Comparison of ENCODE assay signal across 26 cellular contexts in the genomic region with DNA sequence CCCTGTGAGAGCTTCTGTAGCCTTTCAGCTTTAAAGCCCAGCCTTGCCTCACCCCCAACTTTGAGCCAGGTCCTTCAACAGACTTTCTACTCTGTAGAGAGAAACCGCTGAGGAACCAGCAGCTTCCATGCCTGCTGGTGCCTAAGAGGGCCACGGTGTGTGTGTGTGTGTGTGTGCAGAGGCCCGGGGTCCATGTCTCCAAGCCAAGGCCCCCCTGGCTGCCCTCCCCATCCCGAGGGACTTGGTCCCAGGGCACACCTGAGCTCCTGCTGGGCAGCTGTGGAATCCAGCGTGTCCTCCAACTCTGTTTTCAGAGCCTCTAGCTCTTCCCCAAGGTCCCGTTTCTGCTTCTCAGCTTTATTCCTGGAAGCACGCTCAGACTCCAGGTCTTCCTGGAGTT. TPM values are rescaled to one million over a fixed set of nuclear protein-coding genes. Genes with fewer than 3 reads are reported as not detected.
A peak's percentile ranks its signal among the peaks of the same experiment; 100 is the strongest.
DNase-seq lines count a peak whose midpoint lies in the region; ATAC-seq and TF ChIP-seq lines count a peak whose summit lies in the region.
"Had no signal": no experiment of that assay in that cellular context is flagged by ENCODE, and none has a peak within 500 bp of the region (broad histone marks: within the 10 kb centered on the region; RNA-seq: fewer than 3 reads in every experiment).

No MANE protein-coding gene starts in this region.

- H3K9me3 Mint-ChIP-seq in activated CD4-positive, alpha-beta memory T cell treated with anti-CD3 and anti-CD28 coated beads for 36 hours = no peaks in the 10 kb centered on the region
- H3K9me3 Mint-ChIP-seq in activated CD4-positive, alpha-beta memory T cell treated with anti-CD3 and anti-CD28 coated beads, Interleukin-2, amount 10 ng/mL, durations not matched to agents 7 days and 5 days = no peaks in the 10 kb centered on the region
- peaks cover 4% of the 10 kb centered on the region; the same call in 1 of the 2 replicates for H3K9me3 Mint-ChIP-seq in HFFc6
- no peaks in the 10 kb centered on the region for H3K9me3 Mint-ChIP-seq in effector memory CD8-positive, alpha-beta T cell
- H3K9me3 Mint-ChIP-seq: activated naive CD8-positive, alpha-beta T cell treated with anti-CD3 and anti-CD28 coated beads, Interleukin-2, amount 50 U/mL, for 24 hours; activated T-cell treated with anti-CD3 and anti-CD28 coated beads, Interleukin-2, amount 50 U/mL, for 72 hours; CD8-positive, alpha-beta T cell had no signal

- TF ChIP-seq CTCF in HFFc6 (IDR thresholded peaks at IDR 0.05) (no peak), neutrophil (IDR thresholded peaks at IDR 0.05) (no peak), smooth muscle cell (IDR thresholded peaks at IDR 0.05; ENCODE audit: borderline replicate concordance, insufficient read depth, poor library complexity, severe bottlenecking) (no peak), prostate gland (IDR thresholded peaks at IDR 0.05) (no peak), dorsolateral prefrontal cortex (IDR thresholded peaks at IDR 0.05 in 54 of 56, conservative IDR thresholded peaks at IDR 0.05 in 2 of 56; ENCODE audit: low read depth in 1 of 56, partially characterized antibody in 56 of 56) (no peak)

- peaks cover 23% of the 10 kb centered on the region for H3K4me1 Mint-ChIP-seq in activated CD4-positive, alpha-beta memory T cell treated with anti-CD3 and anti-CD28 coated beads for 36 hours (ENCODE audit: low read depth)
- peaks cover 46% of the 10 kb centered on the region for H3K4me1 Mint-ChIP-seq in activated CD4-positive, alpha-beta memory T cell treated with anti-CD3 and anti-CD28 coated beads, Interleukin-2, amount 10 ng/mL, durations not matched to agents 7 days and 5 days
- no peaks in the 10 kb centered on the region for H3K4me1 Mint-ChIP-seq in HFFc6 (ENCODE audit: low read depth)
- H3K4me1 Mint-ChIP-seq in effector memory CD8-positive, alpha-beta T cell (ENCODE audit: low read depth in 2 of 2) = peaks cover 16 to 33% of the 10 kb centered on the region in 2 donors
- H3K4me1 Mint-ChIP-seq: neural progenitor cell had no signal

- peaks cover 79% of the 10 kb centered on the region for H3K36me3 Mint-ChIP-seq in activated CD4-positive, alpha-beta memory T cell treated with anti-CD3 and anti-CD28 coated beads for 36 hours
- H3K36me3 Mint-ChIP-seq in activated CD4-positive, alpha-beta memory T cell treated with anti-CD3 and anti-CD28 coated beads, Interleukin-2, amount 10 ng/mL, durations not matched to agents 7 days and 5 days (ENCODE audit: low read depth) = peaks cover 90% of the 10 kb centered on the region
- H3K36me3 Mint-ChIP-seq in HFFc6 (ENCODE audit: low read depth) = peaks cover 40% of the 10 kb centered on the region
- H3K36me3 Mint-ChIP-seq in effector memory CD8-positive, alpha-beta T cell (ENCODE audit: insufficient read depth) = peaks cover 95% of the 10 kb centered on the region

- POLR2A ChIA-PET in activated CD4-positive, alpha-beta memory T cell treated with anti-CD3 and anti-CD28 coated beads for 36 hours (lab: Charles Lee) = no interaction called here
- POLR2A ChIA-PET in activated CD4-positive, alpha-beta memory T cell treated with anti-CD3 and anti-CD28 coated beads, Interleukin-2, amount 10 ng/mL, durations not matched to agents 7 days and 5 days (lab: Charles Lee) = interaction anchor here (1.6 kb wide), 1 partner anchor 27 kb away, joined by 4 read pairs; no protein-coding TSS in a partner anchor

- H4K20me1 ChIP-seq in smooth muscle cell (ENCODE audit: low read depth) = peaks cover 86% of the 10 kb centered on the region

- intact Hi-C loops in activated CD4-positive, alpha-beta memory T cell treated with anti-CD3 and anti-CD28 coated beads for 36 hours (cut with micrococcal nuclease) = no loop called here
- intact Hi-C loops in prostate gland (cut with DNase I) (no loop called here), dorsolateral prefrontal cortex (cut with DNase I) (no loop called here)

- H3K9me3 ChIP-seq in neutrophil (peaks cover 8% of the 10 kb centered on the region), smooth muscle cell (replicated peaks; ENCODE audit: low read depth) (no peaks in the 10 kb centered on the region), prostate gland (no peaks in the 10 kb centered on the region)
- H3K9me3 ChIP-seq: right lobe of liver had no signal

- H3K36me3 ChIP-seq in neutrophil = peaks cover 100% of the 10 kb centered on the region
- H3K36me3 ChIP-seq in smooth muscle cell (ENCODE audit: low read depth) = peaks cover 24% of the 10 kb centered on the region
- peaks cover 71 to 74% of the 10 kb centered on the region in 2 donors for H3K36me3 ChIP-seq in prostate gland
- H3K36me3 ChIP-seq: neural progenitor cell had no signal

- 96% methylated on average over 6 of the region's 7 CpGs for WGBS in smooth muscle cell (ENCODE audit: low lambda C conversion rate)
- 96% methylated on average over 7 of the region's 7 CpGs for WGBS in prostate gland

- H3K79me2 ChIP-seq in smooth muscle cell (ENCODE audit: low read depth) = peaks cover 48% of the 10 kb centered on the region

- no peaks in the 10 kb centered on the region for H3K27me3 ChIP-seq in neutrophil
- no peaks in the 10 kb centered on the region for H3K27me3 ChIP-seq in smooth muscle cell (ENCODE audit: low read depth)
- H3K27me3 ChIP-seq in prostate gland (replicated peaks; ENCODE audit: insufficient read depth) = no peaks in the 10 kb centered on the region
- no peaks in the 10 kb centered on the region for H3K27me3 ChIP-seq in dorsolateral prefrontal cortex
- H3K27me3 ChIP-seq: neural progenitor cell, right lobe of liver had no signal

- H3K4me2 ChIP-seq in smooth muscle cell = no peak overlapping the region
- H3K4me2 ChIP-seq: neural progenitor cell had no signal

- no peak for TF ChIP-seq POLR2A in prostate gland (IDR thresholded peaks at IDR 0.05)

- H3K4me3 ChIP-seq in neutrophil (ENCODE audit: low read depth in 1 of 2, low read length in 1 of 2) (no peak overlapping the region), smooth muscle cell (no peak overlapping the region), prostate gland (no peak overlapping the region), dorsolateral prefrontal cortex (no peak overlapping the region)
- H3K4me3 ChIP-seq: GM12878, neural progenitor cell, right lobe of liver, SK-N-MC had no signal

- H3K4me3 Mint-ChIP-seq in activated CD4-positive, alpha-beta memory T cell treated with anti-CD3 and anti-CD28 coated beads for 36 hours = no peak overlapping the region
- no peak overlapping the region for H3K4me3 Mint-ChIP-seq in activated CD4-positive, alpha-beta memory T cell treated with anti-CD3 and anti-CD28 coated beads, Interleukin-2, amount 10 ng/mL, durations not matched to agents 7 days and 5 days
- peak overlapping the region; percentile 32; the same call in 1 of the 2 replicates for H3K4me3 Mint-ChIP-seq in HFFc6
- H3K4me3 Mint-ChIP-seq in effector memory CD8-positive, alpha-beta T cell = peak overlapping the region in 1 of 2 donors; percentile 46
- H3K4me3 Mint-ChIP-seq: activated naive CD8-positive, alpha-beta T cell treated with anti-CD3 and anti-CD28 coated beads, Interleukin-2, amount 50 U/mL, for 24 hours; activated T-cell treated with anti-CD3 and anti-CD28 coated beads, Interleukin-2, amount 50 U/mL, for 72 hours; CD8-positive, alpha-beta T cell; neural progenitor cell had no signal

- peak overlapping the region; percentile 9 for H3K27ac Mint-ChIP-seq in activated CD4-positive, alpha-beta memory T cell treated with anti-CD3 and anti-CD28 coated beads for 36 hours
- H3K27ac Mint-ChIP-seq in activated CD4-positive, alpha-beta memory T cell treated with anti-CD3 and anti-CD28 coated beads, Interleukin-2, amount 10 ng/mL, durations not matched to agents 7 days and 5 days = no peak overlapping the region
- peak overlapping the region; percentile 38; the same call in 1 of the 2 replicates for H3K27ac Mint-ChIP-seq in HFFc6
- peak overlapping the region; percentile 49 to 95 for H3K27ac Mint-ChIP-seq in effector memory CD8-positive, alpha-beta T cell
- H3K27ac Mint-ChIP-seq: CD8-positive, alpha-beta T cell; neural progenitor cell had no signal

- no peak overlapping the region for H2AFZ ChIP-seq in smooth muscle cell (ENCODE audit: low read depth)
- H2AFZ ChIP-seq: neural progenitor cell had no signal

- H3F3A ChIP-seq in smooth muscle cell (ENCODE audit: low read depth) = peaks cover 64% of the 10 kb centered on the region

- no peak for ATAC-seq in effector memory CD8-positive, alpha-beta T cell (replicated peaks)
- ATAC-seq: activated naive CD8-positive, alpha-beta T cell treated with anti-CD3 and anti-CD28 coated beads, Interleukin-2, amount 50 U/mL, for 24 hours; activated T-cell treated with anti-CD3 and anti-CD28 coated beads, Interleukin-2, amount 50 U/mL, for 72 hours; CD8-positive, alpha-beta T cell; GM12878; HCT116; right lobe of liver had no signal

- H3K9ac ChIP-seq in smooth muscle cell (ENCODE audit: low read depth) = no peak overlapping the region
- H3K9ac ChIP-seq: neural progenitor cell had no signal

- CTCF ChIA-PET in activated CD4-positive, alpha-beta memory T cell treated with anti-CD3 and anti-CD28 coated beads for 36 hours (lab: Charles Lee) = interaction anchor here (0.6 to 2.5 kb wide), 4 partner anchors 9 to 175 kb away, joined by 3 to 16 read pairs (median 6); no protein-coding TSS in a partner anchor
- CTCF ChIA-PET in activated CD4-positive, alpha-beta memory T cell treated with anti-CD3 and anti-CD28 coated beads, Interleukin-2, amount 10 ng/mL, durations not matched to agents 7 days and 5 days (lab: Charles Lee) = no interaction called here

- H3K27ac ChIP-seq in neutrophil (peak overlapping the region; percentile 8), smooth muscle cell (ENCODE audit: low read depth) (no peak overlapping the region), prostate gland (no peak overlapping the region), dorsolateral prefrontal cortex (no peak overlapping the region)
- H3K27ac ChIP-seq: neural progenitor cell, right lobe of liver, SK-N-MC had no signal

- H3K4me1 ChIP-seq in neutrophil (ENCODE audit: control insufficient read depth in 1 of 2, insufficient read depth in 1 of 2, low read depth in 1 of 2, low read length in 1 of 2) (no peaks in the 10 kb centered on the region), smooth muscle cell (ENCODE audit: low read depth) (no peaks in the 10 kb centered on the region), prostate gland (replicated peaks) (no peaks in the 10 kb centered on the region)
- H3K4me1 ChIP-seq: neural progenitor cell had no signal

- DNase-seq in activated CD4-positive, alpha-beta memory T cell treated with anti-CD3 and anti-CD28 coated beads for 36 hours = no peak
- DNase-seq in activated CD4-positive, alpha-beta memory T cell treated with anti-CD3 and anti-CD28 coated beads, Interleukin-2, amount 10 ng/mL, durations not matched to agents 7 days and 5 days = no peak
- DNase-seq in HFFc6 = no peak
- no peak for DNase-seq in effector memory CD8-positive, alpha-beta T cell
- DNase-seq in smooth muscle cell (lab: John Stamatoyannopoulos, UW; ENCODE audit: unreplicated experiment) = no peak
- DNase-seq in prostate gland (ENCODE audit: low spot score) = no peak
- DNase-seq in dorsolateral prefrontal cortex = no peak
- DNase-seq: 8988T; activated CD4-positive, alpha-beta T cell treated with anti-CD3 and anti-CD28 coated beads for 1 hour; activated naive CD8-positive, alpha-beta T cell treated with anti-CD3 and anti-CD28 coated beads, Interleukin-2, amount 50 U/mL, for 24 hours; activated T-cell treated with anti-CD3 and anti-CD28 coated beads, Interleukin-2, amount 50 U/mL, for 72 hours; CD8-positive, alpha-beta T cell; cerebellar nuclear complex; EL; Karpas-422; MV-4-11; NCI-H1436 treated with DMSO at 0.1 percent for 48 hours; NCI-H774; stimulated activated naive CD4-positive, alpha-beta T cell treated with Interleukin-2 at 50 U/mL for 16 hours; T-helper 2 cell had no signal

- no peaks in the 10 kb centered on the region for H3K27me3 Mint-ChIP-seq in activated CD4-positive, alpha-beta memory T cell treated with anti-CD3 and anti-CD28 coated beads for 36 hours
- H3K27me3 Mint-ChIP-seq in activated CD4-positive, alpha-beta memory T cell treated with anti-CD3 and anti-CD28 coated beads, Interleukin-2, amount 10 ng/mL, durations not matched to agents 7 days and 5 days = no peaks in the 10 kb centered on the region
- H3K27me3 Mint-ChIP-seq in HFFc6 (ENCODE audit: insufficient read depth) = peaks cover 63% of the 10 kb centered on the region
- no peaks in the 10 kb centered on the region for H3K27me3 Mint-ChIP-seq in effector memory CD8-positive, alpha-beta T cell
- H3K27me3 Mint-ChIP-seq: activated naive CD8-positive, alpha-beta T cell treated with anti-CD3 and anti-CD28 coated beads, Interleukin-2, amount 50 U/mL, for 24 hours had no signal

RNA-seq across cellular contexts. Expression of gene APOL1, which starts 42.3 kb away (rescaled TPM):
- total RNA-seq in activated CD4-positive, alpha-beta memory T cell treated with anti-CD3 and anti-CD28 coated beads for 36 hours = 10 to 100 TPM; 44.7 to 46.3 TPM
- total RNA-seq in activated CD4-positive, alpha-beta memory T cell treated with anti-CD3 and anti-CD28 coated beads, Interleukin-2, amount 10 ng/mL, durations not matched to agents 7 days and 5 days = 10 to 100 TPM; 63.0 to 64.0 TPM
- 1 to 10 TPM in 4 of 6 experiments, under 1 TPM in 2; 0.55 to 6.2 (median 4.9) TPM for total RNA-seq in HFFc6 (2021; fragmentation: NEBNext Ultra II Directional; extraction: Animal tissue kit (Norgen Biotek cat#: 25700))
- not detected in 2 replicates for total RNA-seq in smooth muscle cell
- polyA plus RNA-seq in smooth muscle cell = 0.62 and 4.9 TPM in 2 replicates
- 10 to 100 TPM; 19.6 to 22.9 TPM for total RNA-seq in prostate gland
- 10 to 100 TPM in 24 of 120 experiments, 1 to 10 TPM in 96; 2.7 to 21.4 (median 7.3) TPM for total RNA-seq in dorsolateral prefrontal cortex

RNA-seq across cellular contexts. Expression of gene APOL2, which starts 55.9 kb away (rescaled TPM):
- 10 to 100 TPM; 76.4 to 82.9 TPM for total RNA-seq in activated CD4-positive, alpha-beta memory T cell treated with anti-CD3 and anti-CD28 coated beads for 36 hours
- 10 to 100 TPM; 82.3 to 83.0 TPM for total RNA-seq in activated CD4-positive, alpha-beta memory T cell treated with anti-CD3 and anti-CD28 coated beads, Interleukin-2, amount 10 ng/mL, durations not matched to agents 7 days and 5 days
- 10 to 100 TPM; 27.7 to 42.5 (median 38.5) TPM for total RNA-seq in HFFc6 (2021; fragmentation: NEBNext Ultra II Directional; extraction: Animal tissue kit (Norgen Biotek cat#: 25700))
- total RNA-seq in smooth muscle cell (12.2 and 14.7 TPM in 2 replicates), prostate gland (10 to 100 TPM; 35.2 to 64.1 TPM), dorsolateral prefrontal cortex (100 to 1,000 TPM in 62 of 120 experiments, 10 to 100 TPM in 58; 41.2 to 167 (median 101) TPM)
- polyA plus RNA-seq in smooth muscle cell = 8.0 and 9.2 TPM in 2 replicates
